Comparison of ENCODE assay signal across 16 cellular contexts in genomic region chr20:61733216-61733615, GRCh38.
DNase-seq lines count a peak whose midpoint lies in the region; ATAC-seq and TF ChIP-seq lines count a peak whose summit lies in the region.
"Had no signal": no experiment of that assay in that cellular context is flagged by ENCODE, and none has a peak within 500 bp of the region (broad histone marks: within the 10 kb centered on the region; RNA-seq: fewer than 3 reads in every experiment).

No MANE protein-coding gene starts in this region.

- no peak for ATAC-seq in GM19452 (IDR thresholded peaks at IDR 0.05; ENCODE audit: unreplicated experiment)
- ATAC-seq: A549 had no signal

- H3K27me3 Mint-ChIP-seq in CD14-positive monocyte (ENCODE audit: low read depth in 3 of 3) (peaks cover 4 to 8% (median 4%) of the 10 kb centered on the region in 3 donors), chondrocyte (ENCODE audit: low read depth) (peaks cover 27% of the 10 kb centered on the region), nephron progenitor cell (ENCODE audit: low read depth, poor library complexity) (peaks cover 15% of the 10 kb centered on the region)
- H3K27me3 Mint-ChIP-seq: CD4-positive, CD25-positive, alpha-beta regulatory T cell had no signal

- no peak overlapping the region for H3K4me3 ChIP-seq in effector memory CD4-positive, alpha-beta T cell (ENCODE audit: insufficient read depth, low read depth, low read length, poor library complexity, severe bottlenecking)
- H3K4me3 ChIP-seq: A549 had no signal

- H3K9me3 ChIP-seq in effector memory CD4-positive, alpha-beta T cell (ENCODE audit: control insufficient read depth, low read length) = no peaks in the 10 kb centered on the region
- H3K9me3 ChIP-seq: A549, BE2C had no signal

- no peak overlapping the region for H3K27ac Mint-ChIP-seq in CD14-positive monocyte
- H3K27ac Mint-ChIP-seq in chondrocyte (ENCODE audit: unreplicated experiment) = no peak overlapping the region
- peak overlapping the region; percentile 67 for H3K27ac Mint-ChIP-seq in nephron progenitor cell
- H3K27ac Mint-ChIP-seq: CD4-positive, CD25-positive, alpha-beta regulatory T cell; HFFc6 had no signal

- H3K36me3 ChIP-seq in effector memory CD4-positive, alpha-beta T cell (ENCODE audit: control insufficient read depth, insufficient read depth, low read length) = no peaks in the 10 kb centered on the region
- H3K36me3 ChIP-seq: BE2C had no signal

- H3K4me1 Mint-ChIP-seq in CD14-positive monocyte (no peaks in the 10 kb centered on the region), chondrocyte (ENCODE audit: low read depth) (peaks cover 6% of the 10 kb centered on the region), nephron progenitor cell (peaks cover 38% of the 10 kb centered on the region)
- H3K4me1 Mint-ChIP-seq: CD4-positive, CD25-positive, alpha-beta regulatory T cell had no signal

- H3K36me3 Mint-ChIP-seq in CD14-positive monocyte (no peaks in the 10 kb centered on the region), chondrocyte (ENCODE audit: low read depth) (no peaks in the 10 kb centered on the region), nephron progenitor cell (ENCODE audit: low read depth) (no peaks in the 10 kb centered on the region)
- H3K36me3 Mint-ChIP-seq: CD4-positive, CD25-positive, alpha-beta regulatory T cell had no signal

- no peaks in the 10 kb centered on the region for H3K4me1 ChIP-seq in effector memory CD4-positive, alpha-beta T cell (ENCODE audit: control insufficient read depth, insufficient read depth, low read length, poor library complexity, severe bottlenecking)
- H3K4me1 ChIP-seq: A549, BE2C had no signal

- TF ChIP-seq CTCF in CD14-positive monocyte (IDR thresholded peaks at IDR 0.05) = no peak
- TF ChIP-seq CTCF in chondrocyte (IDR thresholded peaks at IDR 0.05) = no peak
- no peak for TF ChIP-seq CTCF in nephron progenitor cell (IDR thresholded peaks at IDR 0.05)

- intact Hi-C loops in CD14-positive monocyte (cut with micrococcal nuclease) (no loop called here), posterior vena cava (cut with DNase I) (no loop called here)

- DNase-seq in CD14-positive monocyte (ENCODE audit: low spot score) (peak; percentile 23), chondrocyte (ENCODE audit: low spot score) (peak; percentile 74), nephron progenitor cell (no peak), posterior vena cava (ENCODE audit: low spot score) (peak; percentile 55), HUDEP-2 (lab: John Stamatoyannopoulos, UW; ENCODE audit: unreplicated experiment in 76 of 76) (no peak), NCI-H1048 (lab: John Stamatoyannopoulos, UW) (no peak)
- DNase-seq in effector memory CD4-positive, alpha-beta T cell = no peak
- DNase-seq: BE2C; CD4-positive, CD25-positive, alpha-beta regulatory T cell; DMS53; GF-D8; GOT3; HCEC 1CT; HFFc6 had no signal

- no peak overlapping the region for H3K27ac ChIP-seq in effector memory CD4-positive, alpha-beta T cell (ENCODE audit: insufficient read depth, low read length, poor library complexity, severe bottlenecking)
- H3K27ac ChIP-seq: A549 had no signal

- H3K9me3 Mint-ChIP-seq in CD14-positive monocyte (peaks cover 0 to 67% (median 31%) of the 10 kb centered on the region in 7 donors), chondrocyte (ENCODE audit: low read depth) (no peaks in the 10 kb centered on the region), nephron progenitor cell (no peaks in the 10 kb centered on the region)

- no peaks in the 10 kb centered on the region for H3K27me3 ChIP-seq in effector memory CD4-positive, alpha-beta T cell (replicated peaks; ENCODE audit: control insufficient read depth, insufficient read depth, low read length, poor library complexity, severe bottlenecking)
- H3K27me3 ChIP-seq: BE2C had no signal

- no peak overlapping the region for H3K4me3 Mint-ChIP-seq in CD14-positive monocyte
- H3K4me3 Mint-ChIP-seq in chondrocyte (ENCODE audit: unreplicated experiment) = no peak overlapping the region
- no peak overlapping the region for H3K4me3 Mint-ChIP-seq in nephron progenitor cell
- H3K4me3 Mint-ChIP-seq: CD4-positive, CD25-positive, alpha-beta regulatory T cell; HFFc6 had no signal

Comparison
In these comparisons a context has a peak if more than half of its experiments do, and no peak if none do; other contexts are left out.
1. DNase-seq: peak in CD14-positive monocyte (single experiment), chondrocyte (single experiment) and posterior vena cava (single experiment); none in nephron progenitor cell (single experiment), HUDEP-2 (0 of 76), NCI-H1048 (single experiment) and effector memory CD4-positive, alpha-beta T cell (0 of 3).